11 cellular contexts compared by ENCODE assay signal in genomic region chr17:80071116-80071980, GRCh38. TPM values are rescaled to one million over a fixed set of nuclear protein-coding genes. Genes with fewer than 3 reads are reported as not detected.
A peak's percentile ranks its signal among the peaks of the same experiment; 100 is the strongest.
DNase-seq lines count a peak whose midpoint lies in the region; ATAC-seq and TF ChIP-seq lines count a peak whose summit lies in the region.
"Had no signal": no experiment of that assay in that cellular context is flagged by ENCODE, and none has a peak within 500 bp of the region (broad histone marks: within the 10 kb centered on the region; RNA-seq: fewer than 3 reads in every experiment).

No MANE protein-coding gene starts in this region.

- intact Hi-C loops in CD14-positive monocyte (cut with micrococcal nuclease) (no loop called here), heart left ventricle (cut with DNase I) (loop anchor here in 1 of 10 donors (10.0 kb wide), 1 partner anchor 67 kb away; no protein-coding TSS in a partner anchor)

- no peaks in the 10 kb centered on the region for H3K9me3 ChIP-seq in heart left ventricle
- H3K9me3 ChIP-seq: SJCRH30 had no signal

- peaks cover 5 to 9% (median 7%) of the 10 kb centered on the region in 3 donors for H3K27me3 Mint-ChIP-seq in CD14-positive monocyte (ENCODE audit: low read depth in 3 of 3)
- H3K27me3 Mint-ChIP-seq in activated T-cell treated with anti-CD3 and anti-CD28 coated beads, Interleukin-2, amount 50 U/mL, for 24 hours, result peaks cover 2% of the 10 kb centered on the region
- H3K27me3 Mint-ChIP-seq: activated naive CD8-positive, alpha-beta T cell; stimulated activated naive CD8-positive, alpha-beta T cell treated with anti-CD3 and anti-CD28 coated beads, Interleukin-15, Interleukin-2, amounts not matched to agents 100 ng/mL and 50 ng/mL, for 24 hours had no signal

- H3K27ac Mint-ChIP-seq in CD14-positive monocyte, result peak overlapping the region in 1 of 7 donors; percentile 57
- no peak overlapping the region for H3K27ac Mint-ChIP-seq in activated T-cell treated with anti-CD3 and anti-CD28 coated beads, Interleukin-2, amount 50 U/mL, for 24 hours
- H3K27ac Mint-ChIP-seq: activated naive CD8-positive, alpha-beta T cell; stimulated activated naive CD8-positive, alpha-beta T cell treated with anti-CD3 and anti-CD28 coated beads, Interleukin-15, Interleukin-2, amounts not matched to agents 100 ng/mL and 50 ng/mL, for 24 hours had no signal

- H3K36me3 Mint-ChIP-seq in CD14-positive monocyte, result no peaks in the 10 kb centered on the region
- no peaks in the 10 kb centered on the region for H3K36me3 Mint-ChIP-seq in activated T-cell treated with anti-CD3 and anti-CD28 coated beads, Interleukin-2, amount 50 U/mL, for 24 hours (ENCODE audit: low read depth)
- H3K36me3 Mint-ChIP-seq: activated naive CD8-positive, alpha-beta T cell had no signal

- no peaks in the 10 kb centered on the region for H3K27me3 ChIP-seq in heart left ventricle
- H3K27me3 ChIP-seq: SJCRH30 had no signal

- H3K4me1 ChIP-seq in heart left ventricle, result peaks cover 0 to 40% (median 31%) of the 10 kb centered on the region in 12 donors

- ATAC-seq in heart left ventricle, result peak; percentile 67 to 79 (median 68)
- no peak for ATAC-seq in stimulated activated naive CD8-positive, alpha-beta T cell treated with anti-CD3 and anti-CD28 coated beads, Interleukin-15, Interleukin-2, amounts not matched to agents 100 U/mL and 50 U/mL, for 24 hours

- TF ChIP-seq CTCF in CD14-positive monocyte (IDR thresholded peaks at IDR 0.05) (no peak), heart left ventricle (IDR thresholded peaks at IDR 0.05) (no peak)

- peaks cover 17% of the 10 kb centered on the region for H3K4me1 Mint-ChIP-seq in CD14-positive monocyte
- H3K4me1 Mint-ChIP-seq in activated T-cell treated with anti-CD3 and anti-CD28 coated beads, Interleukin-2, amount 50 U/mL, for 24 hours (ENCODE audit: low read depth), result peaks cover 6% of the 10 kb centered on the region

- H3K4me3 Mint-ChIP-seq in CD14-positive monocyte, result peak overlapping the region; percentile 54 to 74
- no peak overlapping the region for H3K4me3 Mint-ChIP-seq in activated T-cell treated with anti-CD3 and anti-CD28 coated beads, Interleukin-2, amount 50 U/mL, for 24 hours
- H3K4me3 Mint-ChIP-seq: activated naive CD8-positive, alpha-beta T cell; stimulated activated naive CD8-positive, alpha-beta T cell treated with anti-CD3 and anti-CD28 coated beads, Interleukin-15, Interleukin-2, amounts not matched to agents 100 ng/mL and 50 ng/mL, for 24 hours had no signal

- H3K27ac ChIP-seq in heart left ventricle, result peak overlapping the region; percentile 72 to 92 (median 86)
- H3K27ac ChIP-seq: SJCRH30 had no signal

- WGBS in heart left ventricle, 4 donors, result 9 to 37% (median 15%) methylated on average over 21 to 22 of the region's 22 CpGs

- H3K36me3 ChIP-seq in heart left ventricle, result no peaks in the 10 kb centered on the region
- H3K36me3 ChIP-seq: SJCRH30 had no signal

- TF ChIP-seq POLR2A in heart left ventricle (IDR thresholded peaks at IDR 0.05), result no peak

- H3K9me3 Mint-ChIP-seq in CD14-positive monocyte, result no peaks in the 10 kb centered on the region
- no peaks in the 10 kb centered on the region for H3K9me3 Mint-ChIP-seq in activated T-cell treated with anti-CD3 and anti-CD28 coated beads, Interleukin-2, amount 50 U/mL, for 24 hours
- H3K9me3 Mint-ChIP-seq: stimulated activated naive CD8-positive, alpha-beta T cell treated with anti-CD3 and anti-CD28 coated beads, Interleukin-15, Interleukin-2, amounts not matched to agents 100 ng/mL and 50 ng/mL, for 24 hours had no signal

- H3K4me3 ChIP-seq in heart left ventricle, result peak overlapping the region; percentile 3 to 59 (median 44)
- H3K4me3 ChIP-seq: SJCRH30 had no signal

- DNase-seq in CD14-positive monocyte (ENCODE audit: low spot score) (no peak), amygdala (lab: John Stamatoyannopoulos, UW) (peak in 31 of 56 donors; percentile 7 to 82 (median 33)), heart left ventricle (peak; percentile 47 to 71 (median 62)), pulmonary artery endothelial cell (ENCODE audit: low read depth, low spot score) (peak; percentile 17), occipital lobe (lab: John Stamatoyannopoulos, UW) (no peak), NCI-H82 (lab: John Stamatoyannopoulos, UW) (no peak)
- no peak for DNase-seq in stimulated activated naive CD8-positive, alpha-beta T cell treated with anti-CD3 and anti-CD28 coated beads, Interleukin-15, Interleukin-2, amounts not matched to agents 100 U/mL and 50 U/mL, for 24 hours
- DNase-seq in activated T-cell treated with anti-CD3 and anti-CD28 coated beads, Interleukin-2, amount 50 U/mL, for 24 hours, result no peak
- DNase-seq: SJCRH30 had no signal

RNA-seq across cellular contexts. Expression of gene GAA, which starts 30.0 kb away (rescaled TPM):
- polyA plus RNA-seq in CD14-positive monocyte (100 to 1,000 TPM; 120 to 140 TPM), heart left ventricle (10 to 100 TPM; 31.2 to 33.0 TPM)
- total RNA-seq in heart left ventricle (100 to 1,000 TPM in 1 of 9 donors, 10 to 100 TPM in 8; 27.5 to 109 (median 48.0) TPM), pulmonary artery endothelial cell (16.9 and 17.6 TPM in 2 replicates), occipital lobe (14.3 TPM)

RNA-seq across cellular contexts. Expression of gene CCDC40, which starts 34.9 kb away (rescaled TPM):
- under 1 TPM in 1 of 2 donors, not detected in 1; 0.21 TPM for polyA plus RNA-seq in CD14-positive monocyte
- total RNA-seq in heart left ventricle, result 1 to 10 TPM; 2.4 to 9.0 (median 5.9) TPM
- polyA plus RNA-seq in heart left ventricle, result 1 to 10 TPM; 2.7 to 6.1 TPM
- 0.73 and 0.95 TPM in 2 replicates for total RNA-seq in pulmonary artery endothelial cell
- total RNA-seq in occipital lobe, result 5.0 TPM

RNA-seq across cellular contexts. Expression of gene TBC1D16, which starts 35.7 kb away (rescaled TPM):
- polyA plus RNA-seq in CD14-positive monocyte (under 1 TPM; 0.11 to 0.27 TPM), heart left ventricle (10 to 100 TPM in 1 of 2 donors, 1 to 10 TPM in 1; 5.3 to 14.1 TPM)
- total RNA-seq in heart left ventricle (10 to 100 TPM; 12.3 to 22.1 (median 17.5) TPM), pulmonary artery endothelial cell (41.1 and 43.6 TPM in 2 replicates), occipital lobe (35.4 TPM)

Comparison
In these comparisons a context has a peak if more than half of its experiments do, and no peak if none do; other contexts are left out.
1. DNase-seq: peak in amygdala (31 of 56), heart left ventricle (5 of 5) and pulmonary artery endothelial cell (single experiment); none in CD14-positive monocyte (single experiment), occipital lobe (single experiment), stimulated activated naive CD8-positive, alpha-beta T cell treated with anti-CD3 and anti-CD28 coated beads, Interleukin-15, Interleukin-2, amounts not matched to agents 100 U/mL and 50 U/mL, for 24 hours (single experiment), NCI-H82 (single experiment) and activated T-cell treated with anti-CD3 and anti-CD28 coated beads, Interleukin-2, amount 50 U/mL, for 24 hours (single experiment).